1 cellular context compared by ENCODE assay signal in the genomic region with DNA sequence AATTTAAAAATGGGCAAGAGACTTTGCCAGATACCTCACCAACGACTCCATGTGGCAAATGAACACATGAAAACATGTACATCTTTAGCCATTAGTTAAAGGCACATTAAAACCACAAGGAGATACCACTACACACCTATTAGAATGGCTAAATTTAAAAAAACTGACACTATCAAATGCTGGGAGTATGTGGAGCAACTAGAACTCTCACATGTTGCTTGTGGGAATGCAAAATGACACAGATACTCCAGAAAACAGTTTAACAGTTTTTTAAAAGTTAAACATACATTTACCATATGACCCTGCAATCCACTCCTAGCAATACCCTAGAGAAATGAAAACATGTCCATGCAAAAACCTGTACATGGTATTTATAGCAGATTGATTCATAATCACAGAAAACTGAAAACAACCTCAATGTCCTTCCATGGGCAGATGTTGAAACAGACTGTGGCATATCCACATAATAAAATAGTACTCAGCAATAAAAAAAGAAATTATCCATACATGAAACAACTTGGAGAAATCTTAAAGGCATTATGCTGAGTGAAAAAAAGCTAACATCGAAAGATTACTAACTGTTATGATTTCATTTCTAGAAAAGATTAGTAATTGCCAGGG.
A peak's percentile ranks its signal among the peaks of the same experiment; 100 is the strongest.
TF ChIP-seq lines count a peak whose summit lies in the region.

No MANE protein-coding gene starts in this region.

TF ChIP-seq in HEK293, 187 proteins besides CTCF, POLR2A, EP300 and RAD21 (continued from another document):
- TF ChIP-seq SCRT2 (tag by site-specific recombination; IDR thresholded peaks at IDR 0.05) = peak; percentile 70
- no peak for TF ChIP-seq ZBTB20 (tag by site-specific recombination; IDR thresholded peaks at IDR 0.05)
- no peak for TF ChIP-seq ZNF501 (tag by site-specific recombination; IDR thresholded peaks at IDR 0.05)
- no peak for TF ChIP-seq ZNF510 (tag by site-specific recombination; IDR thresholded peaks at IDR 0.05; ENCODE audit: insufficient replicate concordance)
- TF ChIP-seq ZNF670 (tag by site-specific recombination; IDR thresholded peaks at IDR 0.05; ENCODE audit: low read depth) = no peak
- TF ChIP-seq ZNF529 (tag by site-specific recombination; IDR thresholded peaks at IDR 0.05; ENCODE audit: insufficient replicate concordance) = peak; percentile 6
- TF ChIP-seq ZXDB (tag by site-specific recombination; IDR thresholded peaks at IDR 0.05) = no peak
- TF ChIP-seq TRIM28 (IDR thresholded peaks at IDR 0.05; ENCODE audit: borderline replicate concordance, low read length) = peak; percentile 70; the same call in 1 of the 2 replicates
- TF ChIP-seq ZEB2 (tag by site-specific recombination; IDR thresholded peaks at IDR 0.05) = no peak
- TF ChIP-seq, protein P1, sequence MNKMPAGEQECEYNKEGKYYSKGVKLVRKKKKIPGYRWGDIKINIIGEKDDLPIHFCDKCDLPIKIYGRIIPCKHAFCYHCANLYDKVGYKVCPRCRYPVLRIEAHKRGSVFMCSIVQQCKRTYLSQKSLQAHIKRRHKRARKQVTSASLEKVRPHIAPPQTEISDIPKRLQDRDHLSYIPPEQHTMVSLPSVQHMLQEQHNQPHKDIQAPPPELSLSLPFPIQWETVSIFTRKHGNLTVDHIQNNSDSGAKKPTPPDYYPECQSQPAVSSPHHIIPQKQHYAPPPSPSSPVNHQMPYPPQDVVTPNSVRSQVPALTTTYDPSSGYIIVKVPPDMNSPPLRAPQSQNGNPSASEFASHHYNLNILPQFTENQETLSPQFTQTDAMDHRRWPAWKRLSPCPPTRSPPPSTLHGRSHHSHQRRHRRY (tag by site-specific recombination; IDR thresholded peaks at IDR 0.05) = no peak
- no peak for TF ChIP-seq KLF9 (tag by site-specific recombination; IDR thresholded peaks at IDR 0.05; ENCODE audit: low read depth)
- peak; percentile 41; the same call in 1 of the 2 replicates for TF ChIP-seq ZNF549 (tag by site-specific recombination; IDR thresholded peaks at IDR 0.05)
- no peak for TF ChIP-seq ZFP41 (tag by site-specific recombination; IDR thresholded peaks at IDR 0.05; ENCODE audit: borderline replicate concordance)
- TF ChIP-seq ZBTB1 (tag by site-specific recombination; IDR thresholded peaks at IDR 0.05) = no peak
- TF ChIP-seq REST (tag by site-specific recombination; IDR thresholded peaks at IDR 0.05) = no peak
- TF ChIP-seq ZNF362 (tag by site-specific recombination; IDR thresholded peaks at IDR 0.05) = no peak
- TF ChIP-seq TCF7L2 (IDR thresholded peaks at IDR 0.05; ENCODE audit: borderline replicate concordance, low read depth, low read length) = no peak
- no peak for TF ChIP-seq ZNF266 (tag by site-specific recombination; IDR thresholded peaks at IDR 0.05; ENCODE audit: low read depth)
- TF ChIP-seq GFI1B (tag by site-specific recombination; IDR thresholded peaks at IDR 0.05) = no peak
- TF ChIP-seq RBAK (tag by site-specific recombination; IDR thresholded peaks at IDR 0.05) = no peak
- no peak for TF ChIP-seq HOXD13 (CRISPR knock-in tag; IDR thresholded peaks at IDR 0.05; ENCODE audit: borderline replicate concordance)
- no peak for TF ChIP-seq SP3 (tag by site-specific recombination; IDR thresholded peaks at IDR 0.05)
- no peak for TF ChIP-seq ZNF2 (tag by site-specific recombination; IDR thresholded peaks at IDR 0.05)
- TF ChIP-seq ZNF112 (tag by site-specific recombination; IDR thresholded peaks at IDR 0.05) = no peak
- no peak for TF ChIP-seq ZNF239 (tag by site-specific recombination; IDR thresholded peaks at IDR 0.05)
- TF ChIP-seq, protein P2, sequence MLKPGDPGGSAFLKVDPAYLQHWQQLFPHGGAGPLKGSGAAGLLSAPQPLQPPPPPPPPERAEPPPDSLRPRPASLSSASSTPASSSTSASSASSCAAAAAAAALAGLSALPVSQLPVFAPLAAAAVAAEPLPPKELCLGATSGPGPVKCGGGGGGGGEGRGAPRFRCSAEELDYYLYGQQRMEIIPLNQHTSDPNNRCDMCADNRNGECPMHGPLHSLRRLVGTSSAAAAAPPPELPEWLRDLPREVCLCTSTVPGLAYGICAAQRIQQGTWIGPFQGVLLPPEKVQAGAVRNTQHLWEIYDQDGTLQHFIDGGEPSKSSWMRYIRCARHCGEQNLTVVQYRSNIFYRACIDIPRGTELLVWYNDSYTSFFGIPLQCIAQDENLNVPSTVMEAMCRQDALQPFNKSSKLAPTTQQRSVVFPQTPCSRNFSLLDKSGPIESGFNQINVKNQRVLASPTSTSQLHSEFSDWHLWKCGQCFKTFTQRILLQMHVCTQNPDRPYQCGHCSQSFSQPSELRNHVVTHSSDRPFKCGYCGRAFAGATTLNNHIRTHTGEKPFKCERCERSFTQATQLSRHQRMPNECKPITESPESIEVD (tag by site-specific recombination; IDR thresholded peaks at IDR 0.05) = no peak
- no peak for TF ChIP-seq KLF1 (tag by site-specific recombination; IDR thresholded peaks at IDR 0.05)
- TF ChIP-seq, protein P3, sequence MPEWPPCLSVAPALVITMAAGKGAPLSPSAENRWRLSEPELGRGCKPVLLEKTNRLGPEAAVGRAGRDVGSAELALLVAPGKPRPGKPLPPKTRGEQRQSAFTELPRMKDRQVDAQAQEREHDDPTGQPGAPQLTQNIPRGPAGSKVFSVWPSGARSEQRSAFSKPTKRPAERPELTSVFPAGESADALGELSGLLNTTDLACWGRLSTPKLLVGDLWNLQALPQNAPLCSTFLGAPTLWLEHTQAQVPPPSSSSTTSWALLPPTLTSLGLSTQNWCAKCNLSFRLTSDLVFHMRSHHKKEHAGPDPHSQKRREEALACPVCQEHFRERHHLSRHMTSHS (tag by site-specific recombination; IDR thresholded peaks at IDR 0.05) = no peak
- TF ChIP-seq SETDB1 (IDR thresholded peaks at IDR 0.05; ENCODE audit: insufficient read length, low read length) = peak; percentile 73
- TF ChIP-seq IKZF3 (tag by site-specific recombination; IDR thresholded peaks at IDR 0.05) = no peak
- TF ChIP-seq YY1 (tag by site-specific recombination; IDR thresholded peaks at IDR 0.05) = no peak
- TF ChIP-seq ZNF148 (tag by site-specific recombination; IDR thresholded peaks at IDR 0.05; ENCODE audit: borderline replicate concordance) = no peak
- TF ChIP-seq BCL11B (tag by site-specific recombination; IDR thresholded peaks at IDR 0.05; ENCODE audit: low read depth) = no peak
- no peak for TF ChIP-seq PRDM4 (tag by site-specific recombination; IDR thresholded peaks at IDR 0.05)
- no peak for TF ChIP-seq ZNF214 (tag by site-specific recombination; IDR thresholded peaks at IDR 0.05; ENCODE audit: borderline replicate concordance)
- 0 out of 2 replicates have a peak, but pooled peaks have one; percentile 21 for TF ChIP-seq ZNF558 (tag by site-specific recombination; IDR thresholded peaks at IDR 0.05)
- no peak for TF ChIP-seq ZNF366 (tag by site-specific recombination; conservative IDR thresholded peaks at IDR 0.05)
- no peak for TF ChIP-seq WT1 (tag by site-specific recombination; IDR thresholded peaks at IDR 0.05)
- 0 out of 2 replicates have a peak, but pooled peaks have one; percentile 6 for TF ChIP-seq ZNF146 (tag by site-specific recombination; IDR thresholded peaks at IDR 0.05)
